In genomic region chr11:27089746-27090145, GRCh38 we compare ENCODE assay signal across 22 cellular contexts. TPM values are rescaled to one million over a fixed set of nuclear protein-coding genes. Genes with fewer than 3 reads are reported as not detected.
A peak's percentile ranks its signal among the peaks of the same experiment; 100 is the strongest.
DNase-seq lines count a peak whose midpoint lies in the region; ATAC-seq, FAIRE-seq and TF ChIP-seq lines count a peak whose summit lies in the region.
"Had no signal": no experiment of that assay in that cellular context is flagged by ENCODE, and none has a peak within 500 bp of the region (broad histone marks: within the 10 kb centered on the region; RNA-seq: fewer than 3 reads in every experiment).

No MANE protein-coding gene starts in this region.

- H3K27me3 Mint-ChIP-seq in endodermal cell (ENCODE audit: insufficient read depth), result peaks cover 17% of the 10 kb centered on the region
- H3K27me3 Mint-ChIP-seq: CD4-positive, alpha-beta memory T cell; IgD-negative memory B cell had no signal

- H3K4me1 Mint-ChIP-seq in endodermal cell, result no peaks in the 10 kb centered on the region
- H3K4me1 Mint-ChIP-seq: CD4-positive, alpha-beta memory T cell; IgD-negative memory B cell had no signal

- peaks cover 23% of the 10 kb centered on the region for H3K9me3 Mint-ChIP-seq in endodermal cell

- no TSS peak for BruUV-seq in HepG2 (replicated peaks; lab: Mats Ljungman, UMichigan)

- ATAC-seq in HepG2, result no peak
- no peak for ATAC-seq in HG03159 (IDR thresholded peaks at IDR 0.05; ENCODE audit: unreplicated experiment)
- no peak for ATAC-seq in HG02884 (IDR thresholded peaks at IDR 0.05; ENCODE audit: unreplicated experiment)

- H3K9ac ChIP-seq in liver (ENCODE audit: low read depth in 1 of 2, low read length in 2 of 2) (no peak overlapping the region), HepG2 (ENCODE audit: insufficient read depth, low read depth, low read length) (no peak overlapping the region), endodermal cell (ENCODE audit: extremely low read depth, low read length, poor library complexity, severe bottlenecking) (no peak overlapping the region)

- WGBS in liver, result 85% methylated on average over 2 of the region's 2 CpGs
- 8% methylated on average over 2 of the region's 2 CpGs for WGBS in HepG2 (ENCODE audit: low lambda C conversion rate)
- WGBS in endodermal cell (ENCODE audit: insufficient coverage in 1 of 2, insufficient read length in 1 of 2), 2 experiments, result 83 to 93% methylated on average over 1 to 2 of the region's 2 CpGs

- in situ Hi-C loops in HepG2 (cut with HindIII; ENCODE audit: extremely low pct_ligation_motif_present, low pct_unique_long_range_greater_than_20kb), result no loop called here

- H3K27ac Mint-ChIP-seq in endodermal cell, result no peak overlapping the region
- H3K27ac Mint-ChIP-seq: CD4-positive, alpha-beta memory T cell; H9; IgD-negative memory B cell had no signal

- no peak overlapping the region for H3K4me3 Mint-ChIP-seq in endodermal cell
- H3K4me3 Mint-ChIP-seq: CD4-positive, alpha-beta memory T cell; H9; IgD-negative memory B cell had no signal

- H3K4me2 ChIP-seq in HepG2 (ENCODE audit: low read depth, low read length), result no peak overlapping the region

- DNase-seq in HepG2 (ENCODE audit: low spot score) (no peak), NCI-H69 (lab: John Stamatoyannopoulos, UW) (peak; percentile 38), endodermal cell (no peak), uterus (no peak)
- DNase-seq: BE2C; CD4-positive, alpha-beta memory T cell; DMS153; DMS79 treated with DMSO at 0.1 percent for 48 hours; EL; GOT3; H9 had no signal

- no peak for TF ChIP-seq CTCF in liver (IDR thresholded peaks at IDR 0.05; ENCODE audit: low read depth, low read length, missing input control)
- no peak for TF ChIP-seq CTCF in HepG2 (CRISPR knock-in tag; IDR thresholded peaks at IDR 0.05)
- no peak for TF ChIP-seq CTCF in endodermal cell (conservative IDR thresholded peaks at IDR 0.05)
- no peak for TF ChIP-seq CTCF in uterus (IDR thresholded peaks at IDR 0.05)

- H3K27me3 ChIP-seq in liver (ENCODE audit: control insufficient read depth in 4 of 4, insufficient read depth in 4 of 4, low read length in 3 of 4), result no peaks in the 10 kb centered on the region
- H3K27me3 ChIP-seq in HepG2 (ENCODE audit: control insufficient read depth in 1 of 2, insufficient read depth in 2 of 2, low read length in 2 of 2), result no peaks in the 10 kb centered on the region
- H3K27me3 ChIP-seq in endodermal cell (ENCODE audit: control insufficient read depth, insufficient read depth, low read length, poor library complexity, severe bottlenecking), result peaks cover 23% of the 10 kb centered on the region
- H3K27me3 ChIP-seq in uterus, result no peaks in the 10 kb centered on the region
- H3K27me3 ChIP-seq: BE2C had no signal

- TF ChIP-seq EP300 in HepG2 (IDR thresholded peaks at IDR 0.05; ENCODE audit: low read depth in 2 of 2, low read length in 2 of 2), result no peak
- no peak for TF ChIP-seq EP300 in HepG2 (CRISPR knock-in tag; IDR thresholded peaks at IDR 0.05; ENCODE audit: borderline replicate concordance)

- H3K79me2 ChIP-seq in HepG2 (ENCODE audit: insufficient read depth, low read length), result no peaks in the 10 kb centered on the region

- H3K4me1 ChIP-seq in liver (ENCODE audit: control insufficient read depth in 4 of 4, insufficient read depth in 4 of 4, low read length in 3 of 4) (peaks cover 1 to 57% (median 31%) of the 10 kb centered on the region in 4 donors), HepG2 (ENCODE audit: insufficient read depth, low read length) (no peaks in the 10 kb centered on the region), endodermal cell (ENCODE audit: control insufficient read depth, insufficient read depth, low read length) (no peaks in the 10 kb centered on the region), uterus (no peaks in the 10 kb centered on the region)
- H3K4me1 ChIP-seq: BE2C had no signal

- intact Hi-C loops in HepG2 (cut with micrococcal nuclease; ENCODE audit: unreplicated experiment), result no loop called here
- intact Hi-C loops in uterus (cut with DNase I; ENCODE audit: low total_unique reads), result no loop called here

- H2AFZ ChIP-seq in HepG2 (ENCODE audit: low read length), result no peak overlapping the region

- no peak for TF ChIP-seq RAD21 in liver (IDR thresholded peaks at IDR 0.05)
- TF ChIP-seq RAD21 in HepG2 (CRISPR knock-in tag; IDR thresholded peaks at IDR 0.05), result no peak

- no peak overlapping the region for H3K4me3 ChIP-seq in liver (ENCODE audit: low read depth in 1 of 3, low read length in 3 of 3)
- H3K4me3 ChIP-seq in HepG2 (replicated peaks in 1 of 3; ENCODE audit: insufficient read depth in 1 of 3, low read depth in 2 of 3, low read length in 3 of 3), result no peak overlapping the region
- H3K4me3 ChIP-seq in endodermal cell (ENCODE audit: low read length), result peak overlapping the region; percentile 27
- H3K4me3 ChIP-seq in uterus, result no peak overlapping the region

- CTCF ChIA-PET in HepG2 (lab: Yijun Ruan, JAX; ENCODE audit: low intra/inter-chr PET ratio, low total read pairs), result no interaction called here

- H3K27ac ChIP-seq in liver (ENCODE audit: low read depth in 1 of 2, low read length in 2 of 2) (peak overlapping the region; percentile 30 to 34), HepG2 (ENCODE audit: extremely low read length, insufficient read depth, low read length) (no peak overlapping the region), endodermal cell (ENCODE audit: low read depth, low read length) (no peak overlapping the region), uterus (no peak overlapping the region)
- H3K27ac ChIP-seq: C4-2B, HL-60 had no signal

- TF ChIP-seq POLR2A in HepG2 (IDR thresholded peaks at IDR 0.05; ENCODE audit: insufficient read depth in 1 of 2, low read depth in 2 of 2, low read length in 2 of 2) (no peak), uterus (IDR thresholded peaks at IDR 0.05) (no peak)

- no peak for FAIRE-seq in HepG2 (lab: Jason Lieb, UNC)
- FAIRE-seq: A204.1, D721Med, G401.6, GM12892, GM19239 had no signal

- no peaks in the 10 kb centered on the region for H3K36me3 ChIP-seq in liver (ENCODE audit: control insufficient read depth in 4 of 4, insufficient read depth in 3 of 4, low read depth in 1 of 4, low read length in 3 of 4)
- H3K36me3 ChIP-seq in HepG2 (replicated peaks in 1 of 2; ENCODE audit: control insufficient read depth in 1 of 2, insufficient read depth in 2 of 2, low read length in 2 of 2), result no peaks in the 10 kb centered on the region
- H3K36me3 ChIP-seq in endodermal cell (ENCODE audit: control insufficient read depth, insufficient read depth, low read length), result no peaks in the 10 kb centered on the region
- no peaks in the 10 kb centered on the region for H3K36me3 ChIP-seq in uterus
- H3K36me3 ChIP-seq: BE2C had no signal

- POLR2A ChIA-PET in HepG2 (lab: Yijun Ruan, JAX), result no interaction called here

- H3K9me3 ChIP-seq in liver (ENCODE audit: control insufficient read depth in 4 of 4, low read length in 3 of 4) (no peaks in the 10 kb centered on the region), HepG2 (ENCODE audit: low read length) (no peaks in the 10 kb centered on the region), endodermal cell (ENCODE audit: control insufficient read depth, low read length) (peaks cover 21% of the 10 kb centered on the region), uterus (no peaks in the 10 kb centered on the region)
- H3K9me3 ChIP-seq: BE2C had no signal

- peaks cover 7% of the 10 kb centered on the region for H3K36me3 Mint-ChIP-seq in endodermal cell (ENCODE audit: low read depth)
- H3K36me3 Mint-ChIP-seq: CD4-positive, alpha-beta memory T cell; IgD-negative memory B cell had no signal

- no peaks in the 10 kb centered on the region for H4K20me1 ChIP-seq in HepG2 (ENCODE audit: insufficient read depth, low read length)

TF ChIP-seq in liver, 16 proteins besides CTCF, POLR2A, EP300 and RAD21 (continues in another document):
- no peak for TF ChIP-seq MAX (IDR thresholded peaks at IDR 0.05)

TF ChIP-seq in HepG2, 621 proteins besides CTCF, POLR2A, EP300 and RAD21 (continues in another document):
- TF ChIP-seq ZNF766 (CRISPR knock-in tag; IDR thresholded peaks at IDR 0.05; ENCODE audit: borderline replicate concordance) (no peak), ZFX (CRISPR knock-in tag; IDR thresholded peaks at IDR 0.05; ENCODE audit: low read depth) (no peak), GLMP (CRISPR knock-in tag; IDR thresholded peaks at IDR 0.05; ENCODE audit: borderline replicate concordance) (no peak)

RNA-seq across cellular contexts. Expression of gene BBOX1, which starts 49.1 kb away (rescaled TPM):
- total RNA-seq in liver, result 1 to 10 TPM; 8.1 to 9.9 TPM
- 10 to 100 TPM in 1 of 2 donors, 1 to 10 TPM in 1; 2.8 to 18.4 TPM for polyA plus RNA-seq in liver
- total RNA-seq in HepG2 (2016; rRNA removed; fragmentation: Illumina TruSeq; extraction: Trizol), result not detected in 2 replicates
- total RNA-seq in HepG2 (2016; cell fraction: cytosol; rRNA removed; fragmentation: Illumina TruSeq; extraction: Trizol; ENCODE audit: low read depth), result not detected in 2 replicates
- not detected in 2 replicates for total RNA-seq in HepG2 (2016; cell fraction: insoluble cytoplasmic fraction; rRNA removed; fragmentation: Illumina TruSeq; extraction: Trizol)
- total RNA-seq in HepG2 (2016; cell fraction: membrane; rRNA removed; fragmentation: Illumina TruSeq; extraction: Trizol), result not detected in 2 replicates
- total RNA-seq in HepG2 (2016; cell fraction: nucleus; rRNA removed; fragmentation: Illumina TruSeq; extraction: Trizol), result not detected in 2 replicates
- polyA plus RNA-seq in HepG2 (2011; rRNA removed), result not detected in 2 replicates
- polyA plus RNA-seq in HepG2 (2011; cell fraction: cytosol; rRNA removed), result not detected in 2 replicates
- not detected in 2 replicates for polyA plus RNA-seq in HepG2 (2011; cell fraction: nucleus; rRNA removed)
- polyA plus RNA-seq in HepG2 (2012), result not detected in 2 replicates
- not detected in 2 replicates for polyA plus RNA-seq in HepG2 (2016; cell fraction: cytosol; fragmentation: Illumina TruSeq; extraction: Trizol; ENCODE audit: low read depth)
- polyA plus RNA-seq in HepG2 (2016; cell fraction: insoluble cytoplasmic fraction; fragmentation: Illumina TruSeq; extraction: Trizol; ENCODE audit: low read depth), result not detected in 2 replicates
- not detected in 2 replicates for polyA plus RNA-seq in HepG2 (2016; cell fraction: membrane; fragmentation: Illumina TruSeq; extraction: Trizol; ENCODE audit: low read depth)
- not detected in 2 replicates for polyA plus RNA-seq in HepG2 (2016; cell fraction: nucleus; fragmentation: Illumina TruSeq; extraction: Trizol; ENCODE audit: insufficient read depth, low read depth)
- not detected in 2 replicates for polyA minus RNA-seq in HepG2 (2011; rRNA and poly(A)+ RNA removed; ENCODE audit: low replicate concordance)
- polyA minus RNA-seq in HepG2 (2011; cell fraction: cytosol; rRNA and poly(A)+ RNA removed), result not detected in 2 replicates
- polyA minus RNA-seq in HepG2 (2011; cell fraction: nucleus; rRNA and poly(A)+ RNA removed), result not detected in 2 replicates
- total RNA-seq in endodermal cell, result not detected
- polyA plus RNA-seq in endodermal cell (2013, experiment 1 of 2), result 0.28 TPM
- 0.17 TPM for polyA plus RNA-seq in endodermal cell (2013, experiment 2 of 2)
- under 1 TPM in 1 of 4 donors, not detected in 3; 0.55 TPM for total RNA-seq in uterus
- total RNA-seq: CD4-positive, alpha-beta memory T cell; H9 had no signal
- polyA plus RNA-seq: CD4-positive, alpha-beta memory T cell; IgD-negative memory B cell had no signal

Comparison
In these comparisons a context has a peak if more than half of its experiments do, and no peak if none do; other contexts are left out.
1. H3K27ac ChIP-seq: peak in liver (2 of 2); none in HepG2 (single experiment), endodermal cell (single experiment) and uterus (0 of 2).